In genomic region chr13:112959701-112960542, GRCh38 we compare ENCODE assay signal across 15 cellular contexts. TPM values are rescaled to one million over a fixed set of nuclear protein-coding genes. Genes with fewer than 3 reads are reported as not detected.
DNase-seq lines count a peak whose midpoint lies in the region; ATAC-seq and TF ChIP-seq lines count a peak whose summit lies in the region.
"Had no signal": no experiment of that assay in that cellular context is flagged by ENCODE, and none has a peak within 500 bp of the region (broad histone marks: within the 10 kb centered on the region; RNA-seq: fewer than 3 reads in every experiment).

No MANE protein-coding gene starts in this region.

- no peaks in the 10 kb centered on the region for H3K4me1 ChIP-seq in breast epithelium
- H3K4me1 ChIP-seq: BLaER1 had no signal

- no peaks in the 10 kb centered on the region for H3K36me3 Mint-ChIP-seq in MCF 10A (ENCODE audit: insufficient read depth, unreplicated experiment)
- H3K36me3 Mint-ChIP-seq: naive thymus-derived CD8-positive, alpha-beta T cell had no signal

- CTCF ChIA-PET in MCF 10A (lab: Yijun Ruan, JAX): no interaction called here
- CTCF ChIA-PET in RWPE1 (lab: Yijun Ruan, JAX): no interaction called here

- ATAC-seq in sciatic nerve (no peak), GM21576 (IDR thresholded peaks at IDR 0.05; ENCODE audit: unreplicated experiment) (no peak)
- ATAC-seq: GM23338; naive thymus-derived CD8-positive, alpha-beta T cell had no signal

- H3K27ac ChIP-seq in breast epithelium: peak overlapping the region; percentile 36 to 75
- H3K27ac ChIP-seq in layer of hippocampus (ENCODE audit: low read depth, low read length): peak overlapping the region; percentile 30
- no peak overlapping the region for H3K27ac ChIP-seq in RWPE1
- H3K27ac ChIP-seq: BLaER1 had no signal

- H3K27me3 ChIP-seq in breast epithelium: no peaks in the 10 kb centered on the region
- H3K27me3 ChIP-seq in layer of hippocampus (ENCODE audit: control insufficient read depth, insufficient read depth, low read length): no peaks in the 10 kb centered on the region
- H3K27me3 ChIP-seq: BLaER1 had no signal

- POLR2A ChIA-PET in MCF 10A (lab: Yijun Ruan, JAX): no interaction called here
- POLR2A ChIA-PET in RWPE1 (lab: Yijun Ruan, JAX; ENCODE audit: low non-redundant PET): no interaction called here

- TF ChIP-seq POLR2A in breast epithelium (IDR thresholded peaks at IDR 0.05): no peak

- H3K4me1 Mint-ChIP-seq in MCF 10A (ENCODE audit: insufficient read depth, unreplicated experiment): no peaks in the 10 kb centered on the region
- H3K4me1 Mint-ChIP-seq: naive thymus-derived CD8-positive, alpha-beta T cell had no signal

- H3K27me3 Mint-ChIP-seq in MCF 10A (ENCODE audit: insufficient read depth, unreplicated experiment): peaks cover 6% of the 10 kb centered on the region

- no peaks in the 10 kb centered on the region for H3K9me3 ChIP-seq in breast epithelium
- H3K9me3 ChIP-seq: BLaER1 had no signal

- H3K36me3 ChIP-seq in breast epithelium: no peaks in the 10 kb centered on the region
- H3K36me3 ChIP-seq: BLaER1 had no signal

- DNase-seq in breast epithelium (ENCODE audit: low spot score in 2 of 2) (no peak), MCF 10A (ENCODE audit: unreplicated experiment) (no peak), sciatic nerve (ENCODE audit: low spot score) (peak; percentile 50), RWPE1 (ENCODE audit: low spot score) (no peak), T-helper 1 cell (no peak), NCI-H524 (lab: John Stamatoyannopoulos, UW) (no peak)
- DNase-seq: Calu3; NCI-H1105 treated with DMSO at 0.1 percent for 48 hours; NCI-H510A treated with DMSO at 0.1 percent for 48 hours; stimulated activated CD4-positive, alpha-beta T cell treated with anti-CD3 and anti-CD28 coated beads, Interleukin-15, amount 100 ng/mL, for 24 hours had no signal

- H3K27ac Mint-ChIP-seq in MCF 10A (ENCODE audit: low read depth, unreplicated experiment): no peak overlapping the region
- H3K27ac Mint-ChIP-seq: GM23338; naive thymus-derived CD8-positive, alpha-beta T cell had no signal

- no peak overlapping the region for H3K4me3 ChIP-seq in breast epithelium
- H3K4me3 ChIP-seq: BLaER1, GM23338 had no signal

- BruUV-seq in MCF 10A (replicated peaks; lab: Mats Ljungman, UMichigan): no TSS peak

- no peaks in the 10 kb centered on the region for H3K9me3 Mint-ChIP-seq in MCF 10A (ENCODE audit: unreplicated experiment)
- H3K9me3 Mint-ChIP-seq: GM23338; naive thymus-derived CD8-positive, alpha-beta T cell had no signal

- intact Hi-C loops in breast epithelium (cut with DNase I; ENCODE audit: low total_unique reads) (no loop called here), MCF 10A (cut with micrococcal nuclease) (no loop called here), sciatic nerve (cut with DNase I) (no loop called here)

- TF ChIP-seq CTCF in breast epithelium (IDR thresholded peaks at IDR 0.05) (no peak), MCF 10A (IDR thresholded peaks at IDR 0.05; ENCODE audit: unreplicated experiment) (no peak), RWPE1 (conservative IDR thresholded peaks at IDR 0.05; ENCODE audit: low read depth) (no peak)

- H3K4me3 Mint-ChIP-seq in MCF 10A (ENCODE audit: unreplicated experiment): no peak overlapping the region
- H3K4me3 Mint-ChIP-seq: GM23338; naive thymus-derived CD8-positive, alpha-beta T cell had no signal

RNA-seq across cellular contexts. Expression of gene MCF2L, which starts 9.1 kb away (rescaled TPM):
- total RNA-seq in breast epithelium (10 to 100 TPM; 33.4 to 77.3 (median 38.6) TPM), MCF 10A (2022) (not detected in 2 replicates), sciatic nerve (64.1 TPM)

Comparison
In these comparisons a context has a peak if more than half of its experiments do, and no peak if none do; other contexts are left out.
1. RNA of gene MCF2L, which starts 9.1 kb away (total RNA-seq): 64.1 TPM in sciatic nerve (single experiment) and 33.4 to 77.3 TPM in breast epithelium; not detected in MCF 10A; every median in the first group is over 10 times any median in the second.